25 cellular contexts compared by ENCODE assay signal in genomic region chr22:44186121-44186510, GRCh38. TPM values are rescaled to one million over a fixed set of nuclear protein-coding genes. Genes with fewer than 3 reads are reported as not detected.
"Had no signal": no experiment of that assay in that cellular context is flagged by ENCODE, and none has a peak within 500 bp of the region (broad histone marks: within the 10 kb centered on the region; RNA-seq: fewer than 3 reads in every experiment).

No MANE protein-coding gene starts in this region.

- H3K36me3 ChIP-seq: esophagus muscularis mucosa, gastrocnemius medialis, left ventricle myocardium inferior, right lobe of liver, thoracic aorta, transverse colon had no signal

- H3K4me3 Mint-ChIP-seq: dendritic cell treated with granulocyte-macrophage colony-stimulating factor and Interleukin-4, amounts not matched to agents 40 ng/mL and 50 ng/mL, for 4 days; effector memory CD8-positive, alpha-beta T cell; immature natural killer cell; memory B cell; nephron had no signal

- H3K4me1 Mint-ChIP-seq: nephron had no signal

- FAIRE-seq: colon, keratinocyte had no signal

- H3K27me3 ChIP-seq: right lobe of liver, transverse colon had no signal

- H3K9ac ChIP-seq: parathyroid adenoma had no signal

- H3K9me3 Mint-ChIP-seq: dendritic cell treated with granulocyte-macrophage colony-stimulating factor and Interleukin-4, amounts not matched to agents 40 ng/mL and 50 ng/mL, for 4 days; effector memory CD8-positive, alpha-beta T cell; memory B cell; naive B cell; nephron had no signal

- DNase-seq: effector memory CD8-positive, alpha-beta T cell; gastrocnemius medialis; immature natural killer cell; left cardiac atrium; left ventricle myocardium inferior; lower lobe of right lung; naive B cell; retina; stimulated activated CD4-positive, alpha-beta T cell treated with anti-CD3 and anti-CD28 coated beads, Interleukin-2, amount 100 ng/mL, for 24 hours; stimulated activated naive CD4-positive, alpha-beta T cell; stomach; substantia nigra; transverse colon had no signal

- H3K4me1 ChIP-seq: esophagus muscularis mucosa, gastrocnemius medialis, left ventricle myocardium inferior, parathyroid adenoma, psoas muscle, right lobe of liver, stomach, transverse colon had no signal

- H3K27me3 Mint-ChIP-seq: dendritic cell treated with granulocyte-macrophage colony-stimulating factor and Interleukin-4, amounts not matched to agents 40 ng/mL and 50 ng/mL, for 4 days; effector memory CD8-positive, alpha-beta T cell; memory B cell; naive B cell had no signal

- H3K4me3 ChIP-seq: esophagus muscularis mucosa, gastrocnemius medialis, left ventricle myocardium inferior, lower lobe of right lung, psoas muscle, right lobe of liver, stomach, thoracic aorta, transverse colon had no signal

- H2AFZ ChIP-seq: parathyroid adenoma had no signal

- H3K27ac ChIP-seq: epithelial cell of prostate, esophagus muscularis mucosa, gastrocnemius medialis, left ventricle myocardium inferior, lower lobe of right lung, parathyroid adenoma, psoas muscle, right lobe of liver, stomach, thoracic aorta, transverse colon had no signal

- ATAC-seq: effector memory CD8-positive, alpha-beta T cell; gastrocnemius medialis; left cardiac atrium; lower lobe of right lung; psoas muscle; right lobe of liver had no signal

- H3K27ac Mint-ChIP-seq: memory B cell, nephron had no signal

- H3K79me2 ChIP-seq: parathyroid adenoma had no signal

- H3K9me3 ChIP-seq: esophagus muscularis mucosa, gastrocnemius medialis, left ventricle myocardium inferior, lower lobe of right lung, psoas muscle, right lobe of liver, stomach, thoracic aorta, transverse colon had no signal

RNA-seq across cellular contexts. Expression of gene PARVG, which starts 5.4 kb away (rescaled TPM):
- total RNA-seq: fibroblast of villous mesenchyme had no signal
- polyA plus RNA-seq: keratinocyte had no signal
